In genomic region chr10:20407421-20407820, GRCh38 we compare ENCODE assay signal across 19 cellular contexts.
"Had no signal": no experiment of that assay in that cellular context is flagged by ENCODE, and none has a peak within 500 bp of the region (broad histone marks: within the 10 kb centered on the region; RNA-seq: fewer than 3 reads in every experiment).

No MANE protein-coding gene starts in this region.

- H3K36me3 ChIP-seq: esophagus squamous epithelium, neural progenitor cell, stomach, tibial artery, upper lobe of left lung had no signal

- DNase-seq: cortex of kidney; effector memory CD8-positive, alpha-beta T cell; erythroblast; esophagus squamous epithelium; kidney; mucosa of descending colon; naive B cell; stimulated activated CD4-positive, alpha-beta T cell treated with anti-CD3 and anti-CD28 coated beads, Interleukin-2, amount 100 ng/mL, for 24 hours; stimulated activated CD4-positive, alpha-beta T cell treated with anti-CD3 and anti-CD28 coated beads, Interleukin-4, amount 100 ng/mL, for 24 hours; stimulated activated naive CD4-positive, alpha-beta T cell treated with Interleukin-2 at 50 U/mL for 16 hours; stomach; tibial artery; upper lobe of left lung had no signal

- H3K4me3 ChIP-seq: esophagus squamous epithelium, lung, mucosa of descending colon, neural progenitor cell, stomach, tibial artery, upper lobe of left lung had no signal

- H3K9me3 ChIP-seq: esophagus squamous epithelium, mucosa of descending colon, stomach, tibial artery, upper lobe of left lung had no signal

- H3K27ac ChIP-seq: esophagus squamous epithelium, neural progenitor cell, parathyroid adenoma, tibial artery, upper lobe of left lung had no signal

- ATAC-seq: effector memory CD8-positive, alpha-beta T cell; left lobe of liver; mucosa of descending colon; sciatic nerve; stimulated activated effector memory CD8-positive, alpha-beta T cell treated with anti-CD3 and anti-CD28 coated beads, Interleukin-12 subunit alpha, Interleukin-12 subunit beta, amount 100 ng/mL, for 72 hours had no signal

- H3K27me3 ChIP-seq: esophagus squamous epithelium, neural progenitor cell, stomach, tibial artery, upper lobe of left lung had no signal

- H3K4me1 ChIP-seq: esophagus squamous epithelium, neural progenitor cell, parathyroid adenoma, upper lobe of left lung had no signal
